Comparison of ENCODE assay signal across 1 cellular context in genomic region chr1:12031039-12031980, GRCh38.
TF ChIP-seq lines count a peak whose summit lies in the region.

No MANE protein-coding gene starts in this region.

TF ChIP-seq in GM23338, 12 proteins besides CTCF, POLR2A, EP300 and RAD21:
- TF ChIP-seq ZNF462 (CRISPR knock-in tag; IDR thresholded peaks at IDR 0.05): no peak
- TF ChIP-seq REST (IDR thresholded peaks at IDR 0.05; ENCODE audit: unreplicated experiment): no peak
- no peak for TF ChIP-seq NANOG (IDR thresholded peaks at IDR 0.05; ENCODE audit: borderline replicate concordance)
- TF ChIP-seq CREB1 (CRISPR knock-in tag; IDR thresholded peaks at IDR 0.05; ENCODE audit: low read depth): no peak
- TF ChIP-seq ETS1 (IDR thresholded peaks at IDR 0.05): no peak
- TF ChIP-seq ZNF331 (CRISPR knock-in tag; IDR thresholded peaks at IDR 0.05; ENCODE audit: low read depth): no peak
- no peak for TF ChIP-seq EZH2 (IDR thresholded peaks at IDR 0.05; ENCODE audit: low read depth, unreplicated experiment)
- no peak for TF ChIP-seq POLR2AphosphoS5 (IDR thresholded peaks at IDR 0.05; ENCODE audit: low read depth)
- TF ChIP-seq ZNF114 (CRISPR knock-in tag; IDR thresholded peaks at IDR 0.05): no peak
- no peak for TF ChIP-seq STAT1 (IDR thresholded peaks at IDR 0.05; ENCODE audit: unreplicated experiment)
- no peak for TF ChIP-seq EZH2phosphoT487 (IDR thresholded peaks at IDR 0.05; ENCODE audit: unreplicated experiment)
- TF ChIP-seq JUNB (IDR thresholded peaks at IDR 0.05; ENCODE audit: unreplicated experiment): no peak
